27 cellular contexts compared by ENCODE assay signal in genomic region chr16:16005725-16006124, GRCh38. TPM values are rescaled to one million over a fixed set of nuclear protein-coding genes. Genes with fewer than 3 reads are reported as not detected.
DNase-seq lines count a peak whose midpoint lies in the region; ATAC-seq and TF ChIP-seq lines count a peak whose summit lies in the region.
"Had no signal": no experiment of that assay in that cellular context is flagged by ENCODE, and none has a peak within 500 bp of the region (broad histone marks: within the 10 kb centered on the region; RNA-seq: fewer than 3 reads in every experiment).

No MANE protein-coding gene starts in this region.

- peaks cover 26% of the 10 kb centered on the region for H3F3A ChIP-seq in SK-N-SH (replicated peaks; ENCODE audit: insufficient read depth)

- WGBS in SK-N-SH (ENCODE audit: low lambda C conversion rate), result 61% methylated on average over 8 of the region's 8 CpGs

- H3K36me3 Mint-ChIP-seq in memory B cell, result peaks cover 20% of the 10 kb centered on the region

- no peaks in the 10 kb centered on the region for H3K27me3 Mint-ChIP-seq in memory B cell
- H3K27me3 Mint-ChIP-seq: B cell; stimulated activated naive CD8-positive, alpha-beta T cell treated with anti-CD3 and anti-CD28 coated beads, Interleukin-15, amount 100 ng/mL, for 72 hours had no signal

- no peak for TF ChIP-seq EP300 in SK-N-SH (IDR thresholded peaks at IDR 0.05; ENCODE audit: borderline replicate concordance in 1 of 2, low read depth in 1 of 2, low read length in 1 of 2)

- POLR2A ChIA-PET in SK-N-SH (lab: Yijun Ruan, JAX), result no interaction called here

- H3K9me3 ChIP-seq in SK-N-SH (no peaks in the 10 kb centered on the region), adipocyte (ENCODE audit: control insufficient read depth, low read length) (no peaks in the 10 kb centered on the region), breast epithelium (no peaks in the 10 kb centered on the region)
- H3K9me3 ChIP-seq: lower lobe of right lung, right lobe of liver had no signal

- H3K4me1 ChIP-seq in SK-N-SH (ENCODE audit: control insufficient read depth in 1 of 2, insufficient read depth in 2 of 2, low read depth in 1 of 2, low read length in 1 of 2) (peaks cover 0 to 17% of the 10 kb centered on the region in 2 experiments; a peak in 2 of 4 replicates), adipocyte (ENCODE audit: control insufficient read depth, insufficient read depth, low read length) (peaks cover 18% of the 10 kb centered on the region), breast epithelium (no peaks in the 10 kb centered on the region)
- H3K4me1 ChIP-seq: right lobe of liver had no signal

- no peak overlapping the region for H3K4me3 Mint-ChIP-seq in memory B cell
- H3K4me3 Mint-ChIP-seq: activated T-cell treated with anti-CD3 and anti-CD28 coated beads, Interleukin-2, amount 50 U/mL, for 72 hours; B cell; endodermal cell; stimulated activated naive CD8-positive, alpha-beta T cell treated with anti-CD3 and anti-CD28 coated beads, Interleukin-15, amount 100 ng/mL, for 72 hours; T-helper 1 cell treated with Interleukin-12 subunit alpha and Interleukin-12 subunit beta and Interleukin-4 antibody, amounts not matched to agents 30 μg/mL and 1 μg/mL, for 36 hours had no signal

- peaks cover 44% of the 10 kb centered on the region for H3K4me1 Mint-ChIP-seq in memory B cell

- no peaks in the 10 kb centered on the region for H3K9me2 ChIP-seq in SK-N-SH

- CTCF ChIA-PET in SK-N-SH (lab: Yijun Ruan, JAX), result no interaction called here

- H3K27ac ChIP-seq in SK-N-SH (ENCODE audit: low read depth in 2 of 2, low read length in 1 of 2) (peak overlapping the region in 1 of 2 experiments; percentile 75; a peak in 2 of 4 replicates), breast epithelium (no peak overlapping the region)
- H3K27ac ChIP-seq: 22Rv1, lower lobe of right lung, PC-9, right lobe of liver had no signal

- DNase-seq in SK-N-SH (no peak), adipocyte (ENCODE audit: low read depth) (peak; percentile 30), memory B cell (ENCODE audit: low spot score in 2 of 2) (no peak), NCI-H1092 treated with DMSO at 0.1 percent for 48 hours (lab: John Stamatoyannopoulos, UW) (no peak), breast epithelium (ENCODE audit: low spot score in 2 of 2) (no peak)
- DNase-seq: activated CD4-positive, alpha-beta T cell treated with anti-CD3 and anti-CD28 coated beads for 48 hours; activated naive CD4-positive, alpha-beta T cell treated with Interleukin-2 at 50 U/mL for 16 hours; activated T-cell treated with anti-CD3 and anti-CD28 coated beads, Interleukin-2, amount 50 U/mL, for 72 hours; cortex of kidney; DMS53; endodermal cell; glutamatergic neuron; lower lobe of right lung; NCI-H1417 treated with DMSO at 0.1 percent for 48 hours; NCI-H446 treated with DMSO at 0.1 percent for 48 hours; PC-9; right lobe of liver; stimulated activated CD4-positive, alpha-beta T cell treated with anti-CD3 and anti-CD28 coated beads, Interleukin-15, amount 100 ng/mL, for 24 hours; stimulated activated naive CD8-positive, alpha-beta T cell treated with anti-CD3 and anti-CD28 coated beads, Interleukin-15, amount 100 ng/mL, for 72 hours; trophoblast cell had no signal

- H3K36me3 ChIP-seq in SK-N-SH (replicated peaks in 1 of 2; ENCODE audit: control insufficient read depth in 1 of 2, insufficient read depth in 2 of 2, low read length in 1 of 2) (peaks cover 0 to 7% of the 10 kb centered on the region in 2 experiments), adipocyte (ENCODE audit: control insufficient read depth, insufficient read depth, low read length, severe bottlenecking) (peaks cover 14% of the 10 kb centered on the region), breast epithelium (no peaks in the 10 kb centered on the region)
- H3K36me3 ChIP-seq: right lobe of liver had no signal

- peak overlapping the region; percentile 100 for H3K27ac Mint-ChIP-seq in memory B cell
- H3K27ac Mint-ChIP-seq: endodermal cell had no signal

- H3K79me2 ChIP-seq in SK-N-SH (ENCODE audit: insufficient read depth), result peaks cover 59% of the 10 kb centered on the region

- TF ChIP-seq CTCF in SK-N-SH (IDR thresholded peaks at IDR 0.05), result no peak
- no peak for TF ChIP-seq CTCF in breast epithelium (IDR thresholded peaks at IDR 0.05)

- no peaks in the 10 kb centered on the region for H4K20me1 ChIP-seq in SK-N-SH (ENCODE audit: insufficient read depth)

- no peak overlapping the region for H2AFZ ChIP-seq in SK-N-SH (ENCODE audit: low read depth)
- H2AFZ ChIP-seq: PC-9 had no signal

- no peak for TF ChIP-seq RAD21 in SK-N-SH (IDR thresholded peaks at IDR 0.05; ENCODE audit: low read length)

- ATAC-seq in SK-N-SH treated with all-trans-retinoic acid at 6 μM for 48 hours, result no peak
- ATAC-seq in memory B cell (ENCODE audit: low read depth), result no peak
- no peak for ATAC-seq in GM19035 (IDR thresholded peaks at IDR 0.05; ENCODE audit: unreplicated experiment)
- ATAC-seq in GM21423 (IDR thresholded peaks at IDR 0.05; ENCODE audit: unreplicated experiment), result no peak
- ATAC-seq: activated T-cell treated with anti-CD3 and anti-CD28 coated beads, Interleukin-2, amount 50 U/mL, for 72 hours; GM12878; lower lobe of right lung; right lobe of liver; stimulated activated naive CD8-positive, alpha-beta T cell treated with anti-CD3 and anti-CD28 coated beads, Interleukin-15, amount 100 ng/mL, for 72 hours had no signal

- intact Hi-C loops in breast epithelium (cut with DNase I; ENCODE audit: low total_unique reads), result no loop called here

- no peak for TF ChIP-seq POLR2A in breast epithelium (IDR thresholded peaks at IDR 0.05)

- no peak overlapping the region for H3K4me3 ChIP-seq in SK-N-SH (ENCODE audit: low read depth in 2 of 2, low read length in 1 of 2)
- no peak overlapping the region for H3K4me3 ChIP-seq in adipocyte (ENCODE audit: low read length)
- H3K4me3 ChIP-seq in breast epithelium, result no peak overlapping the region
- H3K4me3 ChIP-seq: GM12878, lower lobe of right lung, PC-9, right lobe of liver had no signal

- peak overlapping the region; percentile 41 for H3K4me2 ChIP-seq in SK-N-SH
- H3K4me2 ChIP-seq: PC-9 had no signal

- peak overlapping the region; percentile 36; the same call in 1 of the 2 replicates for H3K9ac ChIP-seq in SK-N-SH
- peak overlapping the region; percentile 56 for H3K9ac ChIP-seq in adipocyte (ENCODE audit: low read length)

- H3K27me3 ChIP-seq in SK-N-SH (ENCODE audit: insufficient read depth) (no peaks in the 10 kb centered on the region), adipocyte (replicated peaks; ENCODE audit: control insufficient read depth, insufficient read depth, low read length) (no peaks in the 10 kb centered on the region), breast epithelium (no peaks in the 10 kb centered on the region)
- H3K27me3 ChIP-seq: right lobe of liver had no signal

- peaks cover 3% of the 10 kb centered on the region for H3K9me3 Mint-ChIP-seq in memory B cell
- H3K9me3 Mint-ChIP-seq: endodermal cell had no signal

TF ChIP-seq in SK-N-SH, 30 proteins besides CTCF, POLR2A, EP300 and RAD21:
- no peak for TF ChIP-seq GATA2 (CRISPR knock-in tag; IDR thresholded peaks at IDR 0.05)
- TF ChIP-seq JUND (IDR thresholded peaks at IDR 0.05), result 0 out of 2 replicates have a peak, but pooled peaks have one; percentile 12
- no peak for TF ChIP-seq SIN3A (IDR thresholded peaks at IDR 0.05; ENCODE audit: borderline replicate concordance, low read depth, low read length)
- peak; percentile 17; the same call in 1 of the 2 replicates for TF ChIP-seq FOSL2 (IDR thresholded peaks at IDR 0.05; ENCODE audit: borderline replicate concordance, low read depth)
- no peak for TF ChIP-seq CHD2 (IDR thresholded peaks at IDR 0.05; ENCODE audit: low read length, partially characterized antibody)
TF ChIP-seq in SK-N-SH: peak in this region for 2.

TF ChIP-seq in SK-N-SH treated with all-trans-retinoic acid at 6 μM for 48 hours, 23 proteins besides CTCF, POLR2A, EP300 and RAD21 (continues in another document):
- no peak for TF ChIP-seq GLIS3 (CRISPR knock-in tag; IDR thresholded peaks at IDR 0.05)
- no peak for TF ChIP-seq POU6F1 (CRISPR knock-in tag; IDR thresholded peaks at IDR 0.05; ENCODE audit: borderline replicate concordance, low read depth)
- no peak for TF ChIP-seq ESRRG (CRISPR knock-in tag; IDR thresholded peaks at IDR 0.05)
- no peak for TF ChIP-seq OSR1 (CRISPR knock-in tag; IDR thresholded peaks at IDR 0.05)
- TF ChIP-seq TCF4 (CRISPR knock-in tag; IDR thresholded peaks at IDR 0.05; ENCODE audit: borderline replicate concordance), result no peak
- no peak for TF ChIP-seq SNAI2 (CRISPR knock-in tag; IDR thresholded peaks at IDR 0.05)
- no peak for TF ChIP-seq BACH2 (CRISPR knock-in tag; IDR thresholded peaks at IDR 0.05; ENCODE audit: borderline replicate concordance)
- no peak for TF ChIP-seq TOX (CRISPR knock-in tag; IDR thresholded peaks at IDR 0.05; ENCODE audit: borderline replicate concordance)
- no peak for TF ChIP-seq ARNTL (CRISPR knock-in tag; IDR thresholded peaks at IDR 0.05; ENCODE audit: borderline replicate concordance, low read depth)
- no peak for TF ChIP-seq ZNF565 (CRISPR knock-in tag; conservative IDR thresholded peaks at IDR 0.05; ENCODE audit: low read depth)
- no peak for TF ChIP-seq ISL1 (CRISPR knock-in tag; IDR thresholded peaks at IDR 0.05)
- TF ChIP-seq ZFP30 (CRISPR knock-in tag; IDR thresholded peaks at IDR 0.05), result no peak
- no peak for TF ChIP-seq ZFP3 (CRISPR knock-in tag; IDR thresholded peaks at IDR 0.05)
- no peak for TF ChIP-seq CSDC2 (CRISPR knock-in tag; IDR thresholded peaks at IDR 0.05)

RNA-seq across cellular contexts. Expression of gene ABCC1, which starts 56.3 kb away (rescaled TPM):
- polyA plus RNA-seq in SK-N-SH (2012; rRNA removed), result 17.7 and 23.7 TPM in 2 replicates
- polyA plus RNA-seq in SK-N-SH (2012; cell fraction: cytosol; rRNA removed), result 13.4 and 19.1 TPM in 2 replicates
- 49.9 and 61.1 TPM in 2 replicates for polyA plus RNA-seq in SK-N-SH (2012; cell fraction: nucleus; rRNA removed)
- total RNA-seq in breast epithelium, result 10 to 100 TPM; 14.6 to 26.9 (median 21.3) TPM
